In the genomic region with DNA sequence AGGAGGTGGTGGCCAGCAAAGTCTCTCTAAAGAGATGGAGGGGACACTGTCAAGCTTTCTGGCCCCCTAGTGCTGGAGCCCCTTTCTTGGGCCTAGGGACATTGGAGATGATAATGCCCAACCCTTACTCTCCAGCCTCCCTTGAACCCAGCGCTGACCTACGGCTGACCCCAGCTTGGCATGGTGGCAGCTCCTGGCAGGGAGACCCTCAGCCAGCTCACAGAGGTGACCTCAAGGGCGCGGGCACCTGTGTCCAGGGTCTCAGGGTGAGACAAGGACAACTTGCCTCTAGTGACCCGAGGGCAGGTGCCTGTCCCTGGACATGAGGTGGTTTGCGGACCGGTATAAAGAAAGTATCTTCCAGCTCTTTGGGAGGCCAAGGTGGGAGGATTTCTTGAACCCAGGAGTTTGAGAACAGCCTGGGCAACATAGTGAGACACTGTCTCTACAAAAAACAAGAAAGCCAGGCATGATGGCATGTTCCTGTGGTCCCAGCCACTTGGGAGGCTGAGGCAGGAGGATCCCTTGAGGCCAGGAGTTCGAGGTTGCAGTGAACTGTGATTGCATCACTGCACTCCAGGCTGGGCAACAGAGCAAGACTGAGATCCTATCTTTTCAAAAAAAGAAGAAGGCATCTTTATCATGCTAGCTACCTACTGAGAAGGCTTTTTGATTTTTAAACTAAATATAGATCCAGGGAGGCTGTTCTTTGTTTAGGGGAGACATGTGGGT, we compare ENCODE assay signal across 24 cellular contexts.
"Had no signal": no experiment of that assay in that cellular context is flagged by ENCODE, and none has a peak within 500 bp of the region (broad histone marks: within the 10 kb centered on the region; RNA-seq: fewer than 3 reads in every experiment).

No MANE protein-coding gene starts in this region.

- H3K9me3 ChIP-seq: ascending aorta, esophagus muscularis mucosa, heart left ventricle, ovary, psoas muscle, right atrium auricular region, vagina had no signal

- DNase-seq: activated CD4-positive, alpha-beta T cell treated with anti-CD3 and anti-CD28 coated beads, Interleukin-2, amount 10 ng/mL, durations not matched to agents 24 days and 14 days; activated CD8-positive, alpha-beta memory T cell treated with anti-CD3 and anti-CD28 coated beads, Interleukin-2, amount 10 ng/mL, durations not matched to agents 7 days and 5 days; activated CD8-positive, alpha-beta T cell treated with anti-CD3 and anti-CD28 coated beads for 36 hours; activated effector memory CD4-positive, alpha-beta T cell treated with anti-CD3 and anti-CD28 coated beads, Interleukin-2, amount 50 U/mL, for 16 hours; activated naive CD4-positive, alpha-beta T cell treated with anti-CD3 and anti-CD28 coated beads, Interleukin-2, amount 50 U/mL, for 16 hours; activated T-cell treated with anti-CD3 and anti-CD28 coated beads for 4 hours; brain microvascular endothelial cell; caudate nucleus; effector memory CD4-positive, alpha-beta T cell; islet precursor cell; natural killer cell; stimulated activated CD4-positive, alpha-beta T cell treated with anti-CD3 and anti-CD28 coated beads, Interleukin-1b, Interleukin-23, amount 100 ng/mL, for 48 hours had no signal

- H3K4me1 ChIP-seq: psoas muscle had no signal

- ATAC-seq: activated CD4-positive, CD25-positive, alpha-beta regulatory T cell treated with anti-CD3 and anti-CD28 coated beads, Interleukin-2, amount 50 U/mL, for 24 hours; activated CD8-positive, alpha-beta memory T cell treated with anti-CD3 and anti-CD28 coated beads, Interleukin-2, amount 10 ng/mL, durations not matched to agents 7 days and 5 days; activated CD8-positive, alpha-beta T cell treated with anti-CD3 and anti-CD28 coated beads for 36 hours; heart left ventricle; natural killer cell; psoas muscle had no signal

- H3K27ac Mint-ChIP-seq: activated CD4-positive, alpha-beta T cell treated with anti-CD3 and anti-CD28 coated beads, Interleukin-2, amount 10 ng/mL, durations not matched to agents 24 days and 14 days; activated CD8-positive, alpha-beta memory T cell treated with anti-CD3 and anti-CD28 coated beads, Interleukin-2, amount 10 ng/mL, durations not matched to agents 7 days and 5 days; activated CD8-positive, alpha-beta T cell treated with anti-CD3 and anti-CD28 coated beads for 36 hours; mesothelial cell of epicardium; stimulated activated naive CD8-positive, alpha-beta T cell treated with anti-CD3 and anti-CD28 coated beads, Interleukin-15, Interleukin-2, amounts not matched to agents 100 ng/mL and 50 ng/mL, for 24 hours had no signal

- H3K36me3 ChIP-seq: ascending aorta, brain microvascular endothelial cell, esophagus muscularis mucosa, heart left ventricle, ovary, right atrium auricular region, vagina had no signal

- H3K9me3 Mint-ChIP-seq: activated CD4-positive, alpha-beta T cell treated with anti-CD3 and anti-CD28 coated beads, Interleukin-2, amount 10 ng/mL, durations not matched to agents 24 days and 14 days; activated CD8-positive, alpha-beta T cell treated with anti-CD3 and anti-CD28 coated beads for 36 hours; mesothelial cell of epicardium; natural killer cell; stimulated activated naive CD8-positive, alpha-beta T cell treated with anti-CD3 and anti-CD28 coated beads, Interleukin-15, Interleukin-2, amounts not matched to agents 100 ng/mL and 50 ng/mL, for 24 hours; type B pancreatic cell had no signal

- H3K27ac ChIP-seq: ascending aorta, brain microvascular endothelial cell, esophagus muscularis mucosa, ovary, psoas muscle, VCaP had no signal

- H3K36me3 Mint-ChIP-seq: activated CD8-positive, alpha-beta memory T cell treated with anti-CD3 and anti-CD28 coated beads, Interleukin-2, amount 10 ng/mL, durations not matched to agents 7 days and 5 days; mesothelial cell of epicardium; natural killer cell; type B pancreatic cell had no signal

- H3K27me3 Mint-ChIP-seq: activated CD4-positive, alpha-beta T cell treated with anti-CD3 and anti-CD28 coated beads, Interleukin-2, amount 10 ng/mL, durations not matched to agents 24 days and 14 days; activated CD8-positive, alpha-beta memory T cell treated with anti-CD3 and anti-CD28 coated beads, Interleukin-2, amount 10 ng/mL, durations not matched to agents 7 days and 5 days; activated CD8-positive, alpha-beta T cell treated with anti-CD3 and anti-CD28 coated beads for 36 hours; stimulated activated naive CD8-positive, alpha-beta T cell treated with anti-CD3 and anti-CD28 coated beads, Interleukin-15, Interleukin-2, amounts not matched to agents 100 ng/mL and 50 ng/mL, for 24 hours had no signal

- H3K4me3 ChIP-seq: ascending aorta, esophagus muscularis mucosa, heart left ventricle, ovary, psoas muscle, right atrium auricular region, vagina had no signal

- H3K4me3 Mint-ChIP-seq: activated CD4-positive, alpha-beta T cell treated with anti-CD3 and anti-CD28 coated beads, Interleukin-2, amount 10 ng/mL, durations not matched to agents 24 days and 14 days; activated CD8-positive, alpha-beta memory T cell treated with anti-CD3 and anti-CD28 coated beads, Interleukin-2, amount 10 ng/mL, durations not matched to agents 7 days and 5 days; activated CD8-positive, alpha-beta T cell treated with anti-CD3 and anti-CD28 coated beads for 36 hours; mesothelial cell of epicardium; natural killer cell; stimulated activated naive CD8-positive, alpha-beta T cell treated with anti-CD3 and anti-CD28 coated beads, Interleukin-15, Interleukin-2, amounts not matched to agents 100 ng/mL and 50 ng/mL, for 24 hours; type B pancreatic cell had no signal

- H3K27me3 ChIP-seq: ascending aorta, heart left ventricle, ovary, right atrium auricular region, vagina had no signal
